In genomic region chr11:61736310-61736709, GRCh38 we compare ENCODE assay signal across 26 cellular contexts.
"Had no signal": no experiment of that assay in that cellular context is flagged by ENCODE, and none has a peak within 500 bp of the region (broad histone marks: within the 10 kb centered on the region; RNA-seq: fewer than 3 reads in every experiment).

No MANE protein-coding gene starts in this region.

- H3K27ac ChIP-seq: body of pancreas, gastrocnemius medialis, parathyroid adenoma, right atrium auricular region, suprapubic skin, tibial nerve, WERI-Rb-1 had no signal

- H3K36me3 ChIP-seq: WERI-Rb-1 had no signal

- H3K27me3 ChIP-seq: body of pancreas, gastrocnemius medialis, right atrium auricular region, tibial nerve had no signal

- DNase-seq: activated CD4-positive, alpha-beta T cell treated with anti-CD3 and anti-CD28 coated beads for 48 hours; activated CD4-positive, alpha-beta T cell treated with anti-CD3 and anti-CD28 coated beads, Interleukin-2, amount 50 U/mL, for 48 hours; activated CD8-positive, alpha-beta memory T cell treated with anti-CD3 and anti-CD28 coated beads for 24 hours; activated effector memory CD4-positive, alpha-beta T cell treated with Interleukin-2 at 50 U/mL for 16 hours; activated naive CD4-positive, alpha-beta T cell treated with Interleukin-2 at 50 U/mL for 16 hours; aorta; body of pancreas; effector CD4-positive, alpha-beta T cell; gastrocnemius medialis; glutamatergic neuron; islet precursor cell; left cardiac atrium; naive B cell; nucleus accumbens; stimulated activated CD4-positive, alpha-beta T cell treated with anti-CD3 and anti-CD28 coated beads, Interleukin-1b, Interleukin-23, amount 100 ng/mL, for 48 hours; stimulated activated CD4-positive, alpha-beta T cell treated with anti-CD3 and anti-CD28 coated beads, Interleukin-4, amount 100 ng/mL, for 4 hours; stimulated activated CD8-positive, alpha-beta memory T cell treated with anti-CD3 and anti-CD28 coated beads, Interleukin-4, amount 100 ng/mL, for 48 hours; stimulated activated naive B cell treated with anti-CD40 and anti-IgM and Interleukin-4, amounts not matched to agents 10 μg/mL and 1 μg/mL and 100 μg/mL, for 72 hours; T-helper 17 cell; T1000; WERI-Rb-1 had no signal

- H3K9me3 ChIP-seq: body of pancreas, gastrocnemius medialis, right atrium auricular region, suprapubic skin, tibial nerve had no signal

- H2AFZ ChIP-seq: parathyroid adenoma had no signal

- H3K4me3 ChIP-seq: body of pancreas, gastrocnemius medialis, right atrium auricular region, smooth muscle cell, suprapubic skin, tibial nerve had no signal

- H3K4me2 ChIP-seq: smooth muscle cell had no signal

- H3K79me2 ChIP-seq: parathyroid adenoma had no signal

- H3K4me1 ChIP-seq: parathyroid adenoma had no signal

- H3K9ac ChIP-seq: parathyroid adenoma had no signal
